ENCODE assay signal across 8 cellular contexts in the genomic region with DNA sequence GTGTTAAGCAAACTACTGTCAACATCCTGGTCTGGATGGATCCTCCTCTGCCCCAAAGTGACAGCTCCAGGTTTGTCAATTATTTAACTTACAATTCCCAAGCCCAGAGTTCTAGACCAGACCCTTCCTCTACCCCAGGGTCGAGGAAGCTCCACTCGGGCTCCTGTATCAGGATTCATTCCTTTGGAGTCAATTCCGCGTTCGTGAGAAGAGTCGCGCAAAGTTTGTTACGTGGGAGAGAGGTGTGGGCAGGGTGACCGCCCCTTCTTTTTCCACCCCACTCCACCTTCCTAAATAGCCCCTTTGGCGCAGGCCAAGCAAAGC. TPM values are rescaled to one million over a fixed set of nuclear protein-coding genes. Genes with fewer than 3 reads are reported as not detected.
DNase-seq lines count a peak whose midpoint lies in the region; ATAC-seq, FAIRE-seq and TF ChIP-seq lines count a peak whose summit lies in the region.

No MANE protein-coding gene starts in this region.

- ATAC-seq in stimulated activated naive CD8-positive, alpha-beta T cell treated with anti-CD3 and anti-CD28 coated beads, Interleukin-15, Interleukin-2, amounts not matched to agents 100 U/mL and 50 U/mL, for 24 hours, result no peak
- ATAC-seq in HG03095 (IDR thresholded peaks at IDR 0.05; ENCODE audit: unreplicated experiment) (no peak), HG03108 (IDR thresholded peaks at IDR 0.05; ENCODE audit: unreplicated experiment) (no peak)

- no peaks in the 10 kb centered on the region for H3K36me3 Mint-ChIP-seq in stimulated activated naive CD8-positive, alpha-beta T cell treated with anti-CD3 and anti-CD28 coated beads, Interleukin-15, Interleukin-2, amounts not matched to agents 100 ng/mL and 50 ng/mL, for 24 hours (ENCODE audit: low read depth)

- peak overlapping the region; percentile 94 for H3K4me3 Mint-ChIP-seq in stimulated activated naive CD8-positive, alpha-beta T cell treated with anti-CD3 and anti-CD28 coated beads, Interleukin-15, Interleukin-2, amounts not matched to agents 100 ng/mL and 50 ng/mL, for 24 hours

- no peak for DNase-seq in stimulated activated naive CD8-positive, alpha-beta T cell treated with anti-CD3 and anti-CD28 coated beads, Interleukin-15, Interleukin-2, amounts not matched to agents 100 U/mL and 50 U/mL, for 24 hours
- no peak for DNase-seq in bronchial epithelial cell (ENCODE audit: low read depth)
- DNase-seq in D721Med (ENCODE audit: insufficient read length, low spot score), result no peak
- DNase-seq in SK-N-DZ (ENCODE audit: low spot score), result no peak

- H3K4me1 Mint-ChIP-seq in stimulated activated naive CD8-positive, alpha-beta T cell treated with anti-CD3 and anti-CD28 coated beads, Interleukin-15, Interleukin-2, amounts not matched to agents 100 ng/mL and 50 ng/mL, for 24 hours (ENCODE audit: low read depth), result peaks cover 65% of the 10 kb centered on the region

- H3K27ac Mint-ChIP-seq in stimulated activated naive CD8-positive, alpha-beta T cell treated with anti-CD3 and anti-CD28 coated beads, Interleukin-15, Interleukin-2, amounts not matched to agents 100 ng/mL and 50 ng/mL, for 24 hours, result peak overlapping the region; percentile 77

- FAIRE-seq in bronchial epithelial cell (lab: Jason Lieb, UNC) (no peak), D721Med (lab: Jason Lieb, UNC) (no peak)

- peaks cover 36% of the 10 kb centered on the region for H3K4me1 ChIP-seq in mononuclear cell (ENCODE audit: insufficient read depth, low read length)

- H3K27me3 ChIP-seq in bronchial epithelial cell (ENCODE audit: control insufficient read depth, insufficient read depth, low read length), result no peaks in the 10 kb centered on the region
- H3K27me3 ChIP-seq in mononuclear cell (ENCODE audit: insufficient read depth, low read length), result no peaks in the 10 kb centered on the region

- no peaks in the 10 kb centered on the region for H3K9me3 Mint-ChIP-seq in stimulated activated naive CD8-positive, alpha-beta T cell treated with anti-CD3 and anti-CD28 coated beads, Interleukin-15, Interleukin-2, amounts not matched to agents 100 ng/mL and 50 ng/mL, for 24 hours

- H3K36me3 ChIP-seq in bronchial epithelial cell (ENCODE audit: control insufficient read depth, insufficient read depth, low read length), result peaks cover 2% of the 10 kb centered on the region

- TF ChIP-seq CTCF in bronchial epithelial cell (IDR thresholded peaks at IDR 0.05; ENCODE audit: insufficient read depth, low read length, severe bottlenecking) (no peak), D721Med (IDR thresholded peaks at IDR 0.05; ENCODE audit: insufficient read depth, missing control alignments) (no peak)

- H3K4me3 ChIP-seq in bronchial epithelial cell (ENCODE audit: low read depth, low read length) (peak overlapping the region; percentile 80), mononuclear cell (ENCODE audit: low read length) (peak overlapping the region; percentile 83)

- H3K27me3 Mint-ChIP-seq in stimulated activated naive CD8-positive, alpha-beta T cell treated with anti-CD3 and anti-CD28 coated beads, Interleukin-15, Interleukin-2, amounts not matched to agents 100 ng/mL and 50 ng/mL, for 24 hours, result peaks cover 5% of the 10 kb centered on the region

- no peaks in the 10 kb centered on the region for H3K9me3 ChIP-seq in mononuclear cell (ENCODE audit: low read depth, low read length)

RNA-seq across cellular contexts. Expression of gene SEL1L, which starts 0.5 kb away (rescaled TPM):
- 125 and 128 TPM in 2 replicates for total RNA-seq in bronchial epithelial cell
- total RNA-seq in mononuclear cell, result 57.0 TPM
- polyA plus RNA-seq in SK-N-DZ (2014; cell fraction: cytosol; rRNA removed), result 18.2 and 21.1 TPM in 2 replicates
- polyA plus RNA-seq in SK-N-DZ (2014; cell fraction: nucleus; rRNA removed), result 12.9 and 13.3 TPM in 2 replicates
